ENCODE assay signal across 12 cellular contexts in genomic region chr5:141822134-141822533, GRCh38. TPM values are rescaled to one million over a fixed set of nuclear protein-coding genes. Genes with fewer than 3 reads are reported as not detected.
DNase-seq lines count a peak whose midpoint lies in the region; ATAC-seq and TF ChIP-seq lines count a peak whose summit lies in the region.
"Had no signal": no experiment of that assay in that cellular context is flagged by ENCODE, and none has a peak within 500 bp of the region (broad histone marks: within the 10 kb centered on the region; RNA-seq: fewer than 3 reads in every experiment).

No MANE protein-coding gene starts in this region.

- peak; percentile 25 to 33 for DNase-seq in SJCRH30
- DNase-seq in fibroblast of mammary gland (ENCODE audit: low read depth): peak; percentile 18
- peak; percentile 36 for DNase-seq in renal cortical epithelial cell (ENCODE audit: low read depth)
- no peak for DNase-seq in foreskin keratinocyte
- DNase-seq in NK-92 (lab: John Stamatoyannopoulos, UW; ENCODE audit: unreplicated experiment): no peak
- DNase-seq: activated CD4-positive, alpha-beta T cell treated with anti-CD3 and anti-CD28 coated beads for 36 hours; COR-L47; small intestine; stimulated activated naive CD8-positive, alpha-beta T cell treated with anti-CD3 and anti-CD28 coated beads, Interleukin-15, Interleukin-2, amounts not matched to agents 100 U/mL and 50 U/mL, for 24 hours had no signal

- H3K4me3 ChIP-seq in SJCRH30: no peak overlapping the region
- H3K4me3 ChIP-seq in fibroblast of mammary gland (ENCODE audit: control insufficient read depth, low read depth, low read length): no peak overlapping the region

- no peak for ATAC-seq in GM21381 (IDR thresholded peaks at IDR 0.05; ENCODE audit: unreplicated experiment)
- no peak for ATAC-seq in HG02678 (IDR thresholded peaks at IDR 0.05; ENCODE audit: unreplicated experiment)
- no peak for ATAC-seq in foreskin keratinocyte
- ATAC-seq: activated CD4-positive, alpha-beta T cell treated with anti-CD3 and anti-CD28 coated beads for 36 hours; stimulated activated naive CD8-positive, alpha-beta T cell treated with anti-CD3 and anti-CD28 coated beads, Interleukin-15, Interleukin-2, amounts not matched to agents 100 U/mL and 50 U/mL, for 24 hours had no signal

- TF ChIP-seq CTCF in C4-2B (conservative IDR thresholded peaks at IDR 0.05) (no peak), fibroblast of mammary gland (conservative IDR thresholded peaks at IDR 0.05; ENCODE audit: control insufficient read depth, insufficient read depth, low read depth, low read length) (no peak), foreskin keratinocyte (conservative IDR thresholded peaks at IDR 0.05) (no peak)

- H3K4me1 ChIP-seq in SJCRH30 (peaks cover 11% of the 10 kb centered on the region), foreskin keratinocyte (peaks cover 9% of the 10 kb centered on the region)

- H3K27ac ChIP-seq in C4-2B: peak overlapping the region; percentile 57
- H3K27ac ChIP-seq in SJCRH30: peak overlapping the region; percentile 42
- no peak overlapping the region for H3K27ac ChIP-seq in foreskin keratinocyte

- H3K9me3 ChIP-seq in SJCRH30 (replicated peaks): no peaks in the 10 kb centered on the region

- H3K27me3 ChIP-seq in SJCRH30 (no peaks in the 10 kb centered on the region), foreskin keratinocyte (peaks cover 19% of the 10 kb centered on the region)

- no peaks in the 10 kb centered on the region for H3K36me3 ChIP-seq in SJCRH30

RNA-seq across cellular contexts. Expression of gene PCDH1, which starts 56.1 kb away (rescaled TPM):
- 0.08 and 0.20 TPM in 2 replicates for total RNA-seq in SJCRH30 (2014; rRNA removed; shearing (Covaris generic))
- total RNA-seq in renal cortical epithelial cell (10.6 and 20.8 TPM in 2 replicates), foreskin keratinocyte (2.2 and 12.1 TPM in 2 replicates)
- 1.2 and 7.0 TPM in 2 replicates for polyA plus RNA-seq in foreskin keratinocyte
- total RNA-seq: activated CD4-positive, alpha-beta T cell treated with anti-CD3 and anti-CD28 coated beads for 36 hours had no signal

Comparison
In these comparisons a context has a peak if more than half of its experiments do, and no peak if none do; other contexts are left out.
1. DNase-seq: peak in SJCRH30 (2 of 2), fibroblast of mammary gland (single experiment) and renal cortical epithelial cell (single experiment); none in foreskin keratinocyte (0 of 2) and NK-92 (single experiment).